In genomic region chr6:110958332-110959192, GRCh38 we compare ENCODE assay signal across 8 cellular contexts. TPM values are rescaled to one million over a fixed set of nuclear protein-coding genes. Genes with fewer than 3 reads are reported as not detected.
DNase-seq lines count a peak whose midpoint lies in the region; ATAC-seq and TF ChIP-seq lines count a peak whose summit lies in the region.

A gene with protein sequence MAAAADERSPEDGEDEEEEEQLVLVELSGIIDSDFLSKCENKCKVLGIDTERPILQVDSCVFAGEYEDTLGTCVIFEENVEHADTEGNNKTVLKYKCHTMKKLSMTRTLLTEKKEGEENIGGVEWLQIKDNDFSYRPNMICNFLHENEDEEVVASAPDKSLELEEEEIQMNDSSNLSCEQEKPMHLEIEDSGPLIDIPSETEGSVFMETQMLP (plus strand): TSS chr6:110958706. CDS start chr6:110958770, 64 bp downstream.

- no peaks in the 10 kb centered on the region for H3K9me3 Mint-ChIP-seq in osteocyte (ENCODE audit: unreplicated experiment)

- TF ChIP-seq CTCF in GM12865 (IDR thresholded peaks at IDR 0.05; ENCODE audit: insufficient read depth, low read depth, low read length, missing control alignments) (no peak), osteocyte (IDR thresholded peaks at IDR 0.05) (no peak), thoracic aorta (IDR thresholded peaks at IDR 0.05) (no peak)

- DNase-seq in GM12865 (ENCODE audit: low read depth) (peak; percentile 97), NCI-H128 (lab: John Stamatoyannopoulos, UW; ENCODE audit: unreplicated experiment) (peak; percentile 71), SW 1271 (lab: John Stamatoyannopoulos, UW) (peak; percentile 49 to 82), head of caudate nucleus (peak; percentile 92 to 98 (median 96)), osteocyte (ENCODE audit: extremely low spot score, unreplicated experiment) (peak; percentile 96), thoracic aorta (ENCODE audit: low spot score) (peak; percentile 92)
- DNase-seq in activated naive CD8-positive, alpha-beta T cell treated with anti-CD3 and anti-CD28 coated beads, Interleukin-2, amount 50 U/mL, for 16 hours (ENCODE audit: low read depth, low spot score) = peak; percentile 76

- H3K4me3 Mint-ChIP-seq in osteocyte (ENCODE audit: unreplicated experiment) = peak within 1 kb of the TSS; percentile 99

- H3K27ac ChIP-seq in thoracic aorta = peak within 1 kb of the TSS; percentile 86 to 87

- intact Hi-C loops in head of caudate nucleus (cut with DNase I) = loop anchor here (1.0 to 10.0 kb wide), 4 partner anchors 23 to 276 kb away; partner anchors contain the start of genes AMD1 and CDK19

- H3K4me1 ChIP-seq in thoracic aorta (ENCODE audit: control insufficient read depth in 1 of 2, low read depth in 2 of 2) = peaks cover 0 to 11% of the 10 kb centered on the region in 2 donors

- peaks cover 14% of the 10 kb centered on the region for H3K36me3 Mint-ChIP-seq in osteocyte (ENCODE audit: unreplicated experiment)

- H3K4me3 ChIP-seq in GM12865 (ENCODE audit: low read depth, low read length) (peak within 1 kb of the TSS; percentile 82), thoracic aorta (peak within 1 kb of the TSS; percentile 84)

- peaks cover 18% of the 10 kb centered on the region for H3K4me1 Mint-ChIP-seq in osteocyte (ENCODE audit: unreplicated experiment)

- H3K9me3 ChIP-seq in thoracic aorta = no peaks in the 10 kb centered on the region

- peaks cover 15% of the 10 kb centered on the region for H3K36me3 ChIP-seq in thoracic aorta

- H3K27me3 Mint-ChIP-seq in osteocyte (ENCODE audit: unreplicated experiment) = no peaks in the 10 kb centered on the region

- H3K27me3 ChIP-seq in thoracic aorta (replicated peaks; ENCODE audit: insufficient read depth) = no peaks in the 10 kb centered on the region

- peak; percentile 98 for ATAC-seq in HG02678 (IDR thresholded peaks at IDR 0.05; ENCODE audit: unreplicated experiment)
- peak; percentile 94 for ATAC-seq in thoracic aorta (ENCODE audit: insufficient number of reproducible peaks, low FRiP score, low read depth)

- H3K27ac Mint-ChIP-seq in osteocyte (ENCODE audit: unreplicated experiment) = peak within 1 kb of the TSS; percentile 99

RNA-seq across cellular contexts. Expression of the gene that starts here (rescaled TPM):
- 64.9 and 66.2 TPM in 2 replicates for total RNA-seq in osteocyte
- total RNA-seq in thoracic aorta = 10 to 100 TPM; 18.0 to 30.3 TPM

Comparison
In these comparisons a context has a peak if more than half of its experiments do, and no peak if none do; other contexts are left out.
1. Peak in every context shown above with its lines: DNase-seq, ATAC-seq, H3K4me3 ChIP-seq and H3K27ac ChIP-seq.